ENCODE assay signal across 21 cellular contexts in the genomic region with DNA sequence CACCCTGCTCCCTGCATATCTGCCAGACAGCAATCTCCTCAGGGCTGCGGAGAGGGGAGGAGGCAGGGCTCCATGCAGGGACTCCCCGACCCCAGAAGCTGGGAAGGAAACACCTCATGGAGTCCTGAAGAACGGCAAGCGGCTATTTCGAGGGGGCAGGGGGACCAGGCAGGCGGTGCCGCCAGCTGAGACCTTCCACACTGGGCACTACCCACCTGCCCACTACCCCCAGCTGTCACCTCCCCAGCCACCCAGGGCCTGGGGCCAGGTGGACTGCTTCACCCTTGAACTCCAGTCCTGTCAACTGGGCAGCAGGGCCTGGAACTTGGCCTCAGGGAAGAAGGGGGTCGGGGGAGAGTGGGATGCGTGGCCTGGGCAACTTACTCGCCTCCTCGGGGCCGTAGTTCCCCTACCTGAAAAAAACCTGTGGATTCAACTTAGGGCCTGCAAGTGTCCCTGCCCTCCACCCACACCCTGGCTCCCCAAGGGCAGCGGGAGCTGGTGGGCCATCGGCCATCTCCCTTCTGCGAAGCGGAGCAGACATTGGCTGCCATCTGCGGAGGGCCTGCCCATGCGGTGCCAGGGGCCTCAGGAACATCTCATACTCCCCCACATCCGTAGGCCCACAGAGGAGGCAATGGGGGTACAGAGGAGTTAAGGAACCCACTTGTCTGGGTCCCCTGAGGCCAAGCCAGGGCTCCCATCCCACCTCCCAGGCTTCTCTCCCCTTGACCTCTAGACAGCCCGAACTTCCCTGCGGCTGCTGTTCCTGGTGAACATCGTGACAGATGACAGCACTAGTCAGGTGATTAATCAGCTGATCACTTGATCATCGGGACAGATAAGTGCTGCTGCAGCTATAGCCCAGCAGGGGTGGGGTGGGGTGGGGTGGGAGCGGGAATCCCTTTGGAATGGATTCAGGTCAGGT. TPM values are rescaled to one million over a fixed set of nuclear protein-coding genes. Genes with fewer than 3 reads are reported as not detected.
DNase-seq lines count a peak whose midpoint lies in the region; ATAC-seq lines count a peak whose summit lies in the region.
"Had no signal": no experiment of that assay in that cellular context is flagged by ENCODE, and none has a peak within 500 bp of the region (broad histone marks: within the 10 kb centered on the region; RNA-seq: fewer than 3 reads in every experiment).

No MANE protein-coding gene starts in this region.

- no peaks in the 10 kb centered on the region for H3K9me3 Mint-ChIP-seq in T-helper 2 cell treated with Interferon-gamma antibody and Interleukin-4, amounts not matched to agents 5 μg/mL and 100 μg/mL, for 36 hours
- no peaks in the 10 kb centered on the region for H3K9me3 Mint-ChIP-seq in effector memory CD8-positive, alpha-beta T cell
- H3K9me3 Mint-ChIP-seq: activated naive CD8-positive, alpha-beta T cell treated with anti-CD3 and anti-CD28 coated beads for 36 hours; HFFc6 had no signal

- H3K9ac ChIP-seq in skeletal muscle tissue (ENCODE audit: low read depth in 1 of 3, low read length in 3 of 3) = peak overlapping the region in 1 of 3 donors; percentile 45

- H3K36me3 ChIP-seq in skeletal muscle tissue (ENCODE audit: control insufficient read depth in 3 of 3, insufficient read depth in 3 of 3, low read length in 3 of 3) = no peaks in the 10 kb centered on the region
- H3K36me3 ChIP-seq: heart right ventricle, uterus had no signal

- H3K4me3 ChIP-seq in skeletal muscle tissue (ENCODE audit: low read length in 3 of 3) = no peak overlapping the region
- H3K4me3 ChIP-seq: heart right ventricle, uterus had no signal

- H3K27ac ChIP-seq in skeletal muscle tissue (ENCODE audit: low read depth, low read length) = peak overlapping the region; percentile 94
- H3K27ac ChIP-seq: epithelial cell of prostate, uterus had no signal

- H3K9me3 ChIP-seq in skeletal muscle tissue (ENCODE audit: control insufficient read depth in 3 of 3, low read length in 3 of 3) = no peaks in the 10 kb centered on the region
- H3K9me3 ChIP-seq: heart right ventricle, uterus had no signal

- no peak overlapping the region for H3K4me3 Mint-ChIP-seq in T-helper 2 cell treated with Interferon-gamma antibody and Interleukin-4, amounts not matched to agents 5 μg/mL and 100 μg/mL, for 36 hours
- peak overlapping the region in 1 of 2 donors; percentile 10 for H3K4me3 Mint-ChIP-seq in effector memory CD8-positive, alpha-beta T cell
- H3K4me3 Mint-ChIP-seq: activated naive CD8-positive, alpha-beta T cell treated with anti-CD3 and anti-CD28 coated beads for 36 hours; HFFc6 had no signal

- no peaks in the 10 kb centered on the region for H3K27me3 Mint-ChIP-seq in T-helper 2 cell treated with Interferon-gamma antibody and Interleukin-4, amounts not matched to agents 5 μg/mL and 100 μg/mL, for 36 hours (ENCODE audit: low read depth)
- no peaks in the 10 kb centered on the region for H3K27me3 Mint-ChIP-seq in effector memory CD8-positive, alpha-beta T cell
- H3K27me3 Mint-ChIP-seq: activated naive CD8-positive, alpha-beta T cell treated with anti-CD3 and anti-CD28 coated beads for 36 hours had no signal

- H3K4me1 ChIP-seq in skeletal muscle tissue (ENCODE audit: control insufficient read depth in 3 of 3, insufficient read depth in 3 of 3, low read length in 3 of 3) = peaks cover 54 to 72% (median 55%) of the 10 kb centered on the region in 3 donors

- H3K36me3 Mint-ChIP-seq in T-helper 2 cell treated with Interferon-gamma antibody and Interleukin-4, amounts not matched to agents 5 μg/mL and 100 μg/mL, for 36 hours (ENCODE audit: low read depth) = peaks cover 6% of the 10 kb centered on the region
- peaks cover 83% of the 10 kb centered on the region for H3K36me3 Mint-ChIP-seq in effector memory CD8-positive, alpha-beta T cell (ENCODE audit: insufficient read depth)

- H3K4me1 Mint-ChIP-seq in T-helper 2 cell treated with Interferon-gamma antibody and Interleukin-4, amounts not matched to agents 5 μg/mL and 100 μg/mL, for 36 hours (ENCODE audit: low read depth) = peaks cover 56% of the 10 kb centered on the region
- H3K4me1 Mint-ChIP-seq in effector memory CD8-positive, alpha-beta T cell (ENCODE audit: low read depth in 2 of 2) = peaks cover 58 to 60% of the 10 kb centered on the region in 2 donors

- no peaks in the 10 kb centered on the region for H3K27me3 ChIP-seq in skeletal muscle tissue (ENCODE audit: control insufficient read depth in 3 of 3, insufficient read depth in 3 of 3, low read length in 3 of 3)
- H3K27me3 ChIP-seq: heart right ventricle, uterus had no signal

- peak overlapping the region; percentile 80 for H3K27ac Mint-ChIP-seq in T-helper 2 cell treated with Interferon-gamma antibody and Interleukin-4, amounts not matched to agents 5 μg/mL and 100 μg/mL, for 36 hours
- H3K27ac Mint-ChIP-seq in effector memory CD8-positive, alpha-beta T cell = peak overlapping the region; percentile 100
- H3K27ac Mint-ChIP-seq: activated naive CD8-positive, alpha-beta T cell treated with anti-CD3 and anti-CD28 coated beads for 36 hours; HFFc6 had no signal

- in situ Hi-C loops in SK-MEL-5 (cut with HindIII; ENCODE audit: low pct_unique_long_range_greater_than_20kb, low sequenced_read_pairs) = no loop called here

- ATAC-seq in effector memory CD8-positive, alpha-beta T cell (replicated peaks) = no peak
- ATAC-seq in GM18907 (IDR thresholded peaks at IDR 0.05; ENCODE audit: unreplicated experiment) (no peak), HG03354 (IDR thresholded peaks at IDR 0.05; ENCODE audit: poor library complexity, severe bottlenecking, unreplicated experiment) (no peak)
- ATAC-seq: heart right ventricle, left lobe of liver had no signal

- DNase-seq in T-helper 2 cell treated with Interferon-gamma antibody and Interleukin-4, amounts not matched to agents 5 μg/mL and 100 μg/mL, for 36 hours (ENCODE audit: low spot score) = no peak
- DNase-seq in T-helper 2 cell (no peak), SK-MEL-5 (ENCODE audit: low read depth, low spot score) (peak; percentile 40), COLO668 (lab: John Stamatoyannopoulos, UW; ENCODE audit: unreplicated experiment) (no peak)
- no peak for DNase-seq in effector memory CD8-positive, alpha-beta T cell
- DNase-seq: activated naive CD8-positive, alpha-beta T cell treated with anti-CD3 and anti-CD28 coated beads for 36 hours; COR-L47; heart right ventricle; HFFc6; MM.1S; NCI-H2081; Right ventricle myocardium superior; stimulated activated CD4-positive, alpha-beta T cell treated with anti-CD3 and anti-CD28 coated beads, Interleukin-1b, Interleukin-23, amount 100 ng/mL, for 48 hours; uterus had no signal

RNA-seq across cellular contexts. Expression of a gene that starts 18.5 kb away (rescaled TPM):
- 22.4 and 26.6 TPM in 2 replicates for total RNA-seq in SK-MEL-5 (2014; rRNA removed; shearing (Covaris generic))
- 29.7 and 39.0 TPM in 2 replicates for polyA plus RNA-seq in SK-MEL-5 (2015; cell fraction: cytosol; rRNA removed)
- polyA plus RNA-seq in SK-MEL-5 (2015; cell fraction: nucleus; rRNA removed) = 108 and 113 TPM in 2 replicates
- 26.1 TPM for total RNA-seq in skeletal muscle tissue

RNA-seq across cellular contexts. Expression of a gene that starts 24.2 kb away (rescaled TPM):
- not detected in 2 replicates for total RNA-seq in SK-MEL-5 (2014; rRNA removed; shearing (Covaris generic))
- polyA plus RNA-seq in SK-MEL-5 (2015; cell fraction: cytosol; rRNA removed) = not detected in 2 replicates
- 0.15 TPM in 1 of 2 replicates, not detected in the other for polyA plus RNA-seq in SK-MEL-5 (2015; cell fraction: nucleus; rRNA removed)
- 2.6 TPM for total RNA-seq in skeletal muscle tissue
- total RNA-seq: G401, HT-29 had no signal
